In the genomic region with DNA sequence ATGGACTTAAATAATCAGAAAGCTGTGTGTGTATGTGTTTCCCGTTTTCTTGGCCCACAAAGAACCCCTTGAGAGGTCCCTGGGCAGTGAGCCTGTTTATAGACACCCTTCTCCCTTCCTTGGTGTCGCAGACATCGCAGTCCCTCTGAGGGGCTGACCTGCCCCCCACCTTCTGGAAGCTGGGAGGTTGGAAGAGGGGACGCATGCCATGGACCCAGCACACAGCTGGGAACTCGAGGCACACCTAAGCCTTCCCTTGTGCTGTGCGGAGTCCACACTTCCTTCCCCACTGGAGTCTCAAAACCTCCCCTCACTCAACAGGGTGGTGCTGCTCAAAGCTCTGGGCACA, we compare ENCODE assay signal across 2 cellular contexts.
TF ChIP-seq lines count a peak whose summit lies in the region.

No MANE protein-coding gene starts in this region.

TF ChIP-seq in GM23338, 12 proteins besides CTCF, POLR2A, EP300 and RAD21 (continued from another document):
- TF ChIP-seq ZNF462 (CRISPR knock-in tag; IDR thresholded peaks at IDR 0.05): no peak
- TF ChIP-seq EZH2 (IDR thresholded peaks at IDR 0.05; ENCODE audit: low read depth, unreplicated experiment): no peak
- no peak for TF ChIP-seq POLR2AphosphoS5 (IDR thresholded peaks at IDR 0.05; ENCODE audit: low read depth)
- TF ChIP-seq STAT1 (IDR thresholded peaks at IDR 0.05; ENCODE audit: unreplicated experiment): no peak
- TF ChIP-seq, protein P1, sequence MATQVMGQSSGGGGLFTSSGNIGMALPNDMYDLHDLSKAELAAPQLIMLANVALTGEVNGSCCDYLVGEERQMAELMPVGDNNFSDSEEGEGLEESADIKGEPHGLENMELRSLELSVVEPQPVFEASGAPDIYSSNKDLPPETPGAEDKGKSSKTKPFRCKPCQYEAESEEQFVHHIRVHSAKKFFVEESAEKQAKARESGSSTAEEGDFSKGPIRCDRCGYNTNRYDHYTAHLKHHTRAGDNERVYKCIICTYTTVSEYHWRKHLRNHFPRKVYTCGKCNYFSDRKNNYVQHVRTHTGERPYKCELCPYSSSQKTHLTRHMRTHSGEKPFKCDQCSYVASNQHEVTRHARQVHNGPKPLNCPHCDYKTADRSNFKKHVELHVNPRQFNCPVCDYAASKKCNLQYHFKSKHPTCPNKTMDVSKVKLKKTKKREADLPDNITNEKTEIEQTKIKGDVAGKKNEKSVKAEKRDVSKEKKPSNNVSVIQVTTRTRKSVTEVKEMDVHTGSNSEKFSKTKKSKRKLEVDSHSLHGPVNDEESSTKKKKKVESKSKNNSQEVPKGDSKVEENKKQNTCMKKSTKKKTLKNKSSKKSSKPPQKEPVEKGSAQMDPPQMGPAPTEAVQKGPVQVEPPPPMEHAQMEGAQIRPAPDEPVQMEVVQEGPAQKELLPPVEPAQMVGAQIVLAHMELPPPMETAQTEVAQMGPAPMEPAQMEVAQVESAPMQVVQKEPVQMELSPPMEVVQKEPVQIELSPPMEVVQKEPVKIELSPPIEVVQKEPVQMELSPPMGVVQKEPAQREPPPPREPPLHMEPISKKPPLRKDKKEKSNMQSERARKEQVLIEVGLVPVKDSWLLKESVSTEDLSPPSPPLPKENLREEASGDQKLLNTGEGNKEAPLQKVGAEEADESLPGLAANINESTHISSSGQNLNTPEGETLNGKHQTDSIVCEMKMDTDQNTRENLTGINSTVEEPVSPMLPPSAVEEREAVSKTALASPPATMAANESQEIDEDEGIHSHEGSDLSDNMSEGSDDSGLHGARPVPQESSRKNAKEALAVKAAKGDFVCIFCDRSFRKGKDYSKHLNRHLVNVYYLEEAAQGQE (IDR thresholded peaks at IDR 0.05; ENCODE audit: unreplicated experiment): no peak
- TF ChIP-seq CREB1 (CRISPR knock-in tag; IDR thresholded peaks at IDR 0.05; ENCODE audit: low read depth): no peak
- no peak for TF ChIP-seq NANOG (IDR thresholded peaks at IDR 0.05; ENCODE audit: borderline replicate concordance)
- no peak for TF ChIP-seq JUNB (IDR thresholded peaks at IDR 0.05; ENCODE audit: unreplicated experiment)
- no peak for TF ChIP-seq ETS1 (IDR thresholded peaks at IDR 0.05)

TF ChIP-seq in WTC11, 78 proteins besides CTCF, POLR2A, EP300 and RAD21 (continued from another document):
- no peak for TF ChIP-seq E2F4 (CRISPR knock-in tag; IDR thresholded peaks at IDR 0.05; ENCODE audit: borderline replicate concordance, low read depth)
- no peak for TF ChIP-seq TEAD1 (CRISPR knock-in tag; IDR thresholded peaks at IDR 0.05)
- TF ChIP-seq PRRX2 (CRISPR knock-in tag; IDR thresholded peaks at IDR 0.05): no peak
- TF ChIP-seq ETV6 (CRISPR knock-in tag; IDR thresholded peaks at IDR 0.05): no peak
- TF ChIP-seq NFE2L1 (CRISPR knock-in tag; IDR thresholded peaks at IDR 0.05): no peak
- TF ChIP-seq TCF7 (CRISPR knock-in tag; IDR thresholded peaks at IDR 0.05; ENCODE audit: low read depth): no peak
- TF ChIP-seq, protein P2, sequence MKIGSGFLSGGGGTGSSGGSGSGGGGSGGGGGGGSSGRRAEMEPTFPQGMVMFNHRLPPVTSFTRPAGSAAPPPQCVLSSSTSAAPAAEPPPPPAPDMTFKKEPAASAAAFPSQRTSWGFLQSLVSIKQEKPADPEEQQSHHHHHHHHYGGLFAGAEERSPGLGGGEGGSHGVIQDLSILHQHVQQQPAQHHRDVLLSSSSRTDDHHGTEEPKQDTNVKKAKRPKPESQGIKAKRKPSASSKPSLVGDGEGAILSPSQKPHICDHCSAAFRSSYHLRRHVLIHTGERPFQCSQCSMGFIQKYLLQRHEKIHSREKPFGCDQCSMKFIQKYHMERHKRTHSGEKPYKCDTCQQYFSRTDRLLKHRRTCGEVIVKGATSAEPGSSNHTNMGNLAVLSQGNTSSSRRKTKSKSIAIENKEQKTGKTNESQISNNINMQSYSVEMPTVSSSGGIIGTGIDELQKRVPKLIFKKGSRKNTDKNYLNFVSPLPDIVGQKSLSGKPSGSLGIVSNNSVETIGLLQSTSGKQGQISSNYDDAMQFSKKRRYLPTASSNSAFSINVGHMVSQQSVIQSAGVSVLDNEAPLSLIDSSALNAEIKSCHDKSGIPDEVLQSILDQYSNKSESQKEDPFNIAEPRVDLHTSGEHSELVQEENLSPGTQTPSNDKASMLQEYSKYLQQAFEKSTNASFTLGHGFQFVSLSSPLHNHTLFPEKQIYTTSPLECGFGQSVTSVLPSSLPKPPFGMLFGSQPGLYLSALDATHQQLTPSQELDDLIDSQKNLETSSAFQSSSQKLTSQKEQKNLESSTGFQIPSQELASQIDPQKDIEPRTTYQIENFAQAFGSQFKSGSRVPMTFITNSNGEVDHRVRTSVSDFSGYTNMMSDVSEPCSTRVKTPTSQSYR (CRISPR knock-in tag; IDR thresholded peaks at IDR 0.05): no peak
- no peak for TF ChIP-seq ZNF416 (CRISPR knock-in tag; IDR thresholded peaks at IDR 0.05)
